18 cellular contexts compared by ENCODE assay signal in the genomic region with DNA sequence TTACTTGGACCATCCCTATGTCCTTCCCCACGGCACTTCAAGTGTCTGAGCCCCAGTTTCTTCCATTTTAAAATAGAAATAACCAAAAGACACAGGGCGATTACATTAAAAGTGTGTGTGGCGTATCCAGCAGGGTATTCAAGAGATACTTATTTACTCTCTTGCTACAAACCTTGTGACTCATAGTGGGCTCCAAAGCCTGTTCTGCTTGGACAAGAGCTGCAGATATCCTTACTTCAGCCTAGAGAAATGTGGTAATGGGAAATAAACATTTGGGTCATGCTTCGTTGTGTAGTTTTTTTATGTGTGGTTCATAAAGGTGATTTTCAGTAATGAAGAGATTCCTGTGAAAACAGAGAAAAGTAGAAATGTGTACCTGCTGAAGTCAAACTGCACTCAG.
DNase-seq lines count a peak whose midpoint lies in the region; ATAC-seq, FAIRE-seq and TF ChIP-seq lines count a peak whose summit lies in the region.
"Had no signal": no experiment of that assay in that cellular context is flagged by ENCODE, and none has a peak within 500 bp of the region (broad histone marks: within the 10 kb centered on the region; RNA-seq: fewer than 3 reads in every experiment).

No MANE protein-coding gene starts in this region.

- ATAC-seq in HG03025 (IDR thresholded peaks at IDR 0.05; ENCODE audit: low FRiP score, unreplicated experiment) (no peak), HG03045 (IDR thresholded peaks at IDR 0.05; ENCODE audit: unreplicated experiment) (no peak)
- ATAC-seq: A549, HCT116, Panc1 had no signal

- peak; percentile 31 for DNase-seq in EH (ENCODE audit: low read depth)
- peak; percentile 18 for DNase-seq in RCC 7860 (ENCODE audit: low spot score)
- DNase-seq in bronchial epithelial cell (ENCODE audit: low read depth), result peak; percentile 83
- peak; percentile 54 for DNase-seq in kidney epithelial cell (ENCODE audit: low read depth)
- DNase-seq in caudate nucleus (lab: John Stamatoyannopoulos, UW), result no peak
- DNase-seq in AG08395 (ENCODE audit: low spot score), result no peak
- DNase-seq: KBM-7, MM.1S, NCI-H1105, NCI-H187, NCI-H446 treated with DMSO at 0.1 percent for 48 hours, NCI-H748 treated with DMSO at 0.1 percent for 48 hours, SHP77 treated with DMSO at 0.1 percent for 48 hours had no signal

- no peak for TF ChIP-seq CTCF in bronchial epithelial cell (IDR thresholded peaks at IDR 0.05; ENCODE audit: insufficient read depth, low read length, severe bottlenecking)
- no peak for TF ChIP-seq CTCF in kidney epithelial cell (IDR thresholded peaks at IDR 0.05; ENCODE audit: insufficient read depth, low read length, poor library complexity, severe bottlenecking)

- no peak for FAIRE-seq in RCC 7860 (lab: Jason Lieb, UNC)
- FAIRE-seq in bronchial epithelial cell (lab: Jason Lieb, UNC), result no peak
- FAIRE-seq: A549 had no signal

- no peaks in the 10 kb centered on the region for H3K27me3 ChIP-seq in bronchial epithelial cell (ENCODE audit: control insufficient read depth, insufficient read depth, low read length)
- H3K27me3 ChIP-seq in kidney epithelial cell (ENCODE audit: control insufficient read depth, insufficient read depth, low read length), result no peaks in the 10 kb centered on the region

- no peaks in the 10 kb centered on the region for H3K36me3 ChIP-seq in bronchial epithelial cell (ENCODE audit: control insufficient read depth, insufficient read depth, low read length)
- no peaks in the 10 kb centered on the region for H3K36me3 ChIP-seq in kidney epithelial cell (ENCODE audit: control insufficient read depth, insufficient read depth, low read length)

- H3K27ac ChIP-seq in caudate nucleus (ENCODE audit: low read depth, low read length), result no peak overlapping the region
- H3K27ac ChIP-seq: A549 had no signal

- H3K4me3 ChIP-seq in bronchial epithelial cell (ENCODE audit: low read depth, low read length) (no peak overlapping the region), kidney epithelial cell (ENCODE audit: low read depth, low read length) (no peak overlapping the region)
- H3K4me3 ChIP-seq: A549 had no signal

Comparison
In these comparisons a context has a peak if more than half of its experiments do, and no peak if none do; other contexts are left out.
1. DNase-seq: peak in EH (single experiment), RCC 7860 (single experiment), bronchial epithelial cell (single experiment) and kidney epithelial cell (single experiment); none in caudate nucleus (0 of 61) and AG08395 (single experiment).